Comparison of ENCODE assay signal across 8 cellular contexts in the genomic region with DNA sequence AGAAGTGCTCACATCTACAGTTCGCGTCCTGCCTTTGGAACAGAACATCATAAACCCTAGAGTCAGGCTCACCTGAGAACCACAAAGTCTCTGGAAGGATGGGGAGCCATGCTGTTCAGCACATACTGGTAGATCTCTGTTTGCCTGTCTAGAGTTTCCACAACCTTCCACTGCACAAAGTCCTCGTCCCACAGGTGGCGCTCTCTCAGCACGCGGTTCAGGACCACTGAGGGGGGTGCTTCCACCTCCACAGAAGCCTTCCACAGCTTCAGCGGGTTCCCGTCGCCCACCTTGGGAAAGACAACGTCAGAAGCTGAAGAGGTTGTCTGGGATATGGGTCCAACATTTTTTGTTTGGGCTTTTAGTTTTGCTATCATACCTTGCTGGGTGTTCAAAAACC.
DNase-seq lines count a peak whose midpoint lies in the region; ATAC-seq, FAIRE-seq and TF ChIP-seq lines count a peak whose summit lies in the region.
"Had no signal": no experiment of that assay in that cellular context is flagged by ENCODE, and none has a peak within 500 bp of the region (broad histone marks: within the 10 kb centered on the region; RNA-seq: fewer than 3 reads in every experiment).

No MANE protein-coding gene starts in this region.

- H3K27me3 Mint-ChIP-seq in endothelial cell (ENCODE audit: unreplicated experiment), result peaks cover 7% of the 10 kb centered on the region
- H3K27me3 Mint-ChIP-seq in naive thymus-derived CD4-positive, alpha-beta T cell, result peaks cover 0 to 34% (median 24%) of the 10 kb centered on the region in 5 donors

- H3K36me3 Mint-ChIP-seq in endothelial cell (ENCODE audit: low read depth, unreplicated experiment), result peaks cover 65% of the 10 kb centered on the region
- no peaks in the 10 kb centered on the region for H3K36me3 Mint-ChIP-seq in naive thymus-derived CD4-positive, alpha-beta T cell

- H3K27ac ChIP-seq in stomach smooth muscle (ENCODE audit: low read length), result peak overlapping the region; percentile 78
- H3K27ac ChIP-seq in naive thymus-derived CD4-positive, alpha-beta T cell (ENCODE audit: low read depth, low read length), result no peak overlapping the region

- peak; percentile 91 for FAIRE-seq in GM18507 (lab: Jason Lieb, UNC)

- ATAC-seq in HG03432 (IDR thresholded peaks at IDR 0.05; ENCODE audit: unreplicated experiment), result peak; percentile 27
- no peak for ATAC-seq in naive thymus-derived CD4-positive, alpha-beta T cell

- peaks cover 72% of the 10 kb centered on the region for H3K4me1 ChIP-seq in stomach smooth muscle (ENCODE audit: control insufficient read depth, insufficient read depth, low read length)
- H3K4me1 ChIP-seq in naive thymus-derived CD4-positive, alpha-beta T cell (ENCODE audit: control insufficient read depth in 2 of 2, insufficient read depth in 2 of 2, low read length in 2 of 2), result no peaks in the 10 kb centered on the region

- no peak overlapping the region for H3K4me3 ChIP-seq in stomach smooth muscle (ENCODE audit: low read length in 2 of 2)
- no peak overlapping the region for H3K4me3 ChIP-seq in naive thymus-derived CD4-positive, alpha-beta T cell (ENCODE audit: low read length)

- peak overlapping the region in 1 of 2 donors; percentile 31 for H3K9ac ChIP-seq in stomach smooth muscle (ENCODE audit: low read length in 2 of 2)

- H3K9me3 Mint-ChIP-seq in endothelial cell (ENCODE audit: unreplicated experiment), result no peaks in the 10 kb centered on the region
- H3K9me3 Mint-ChIP-seq in naive thymus-derived CD4-positive, alpha-beta T cell, result peaks cover 0 to 2% (median 0%) of the 10 kb centered on the region in 11 donors

- TF ChIP-seq CTCF in endothelial cell (IDR thresholded peaks at IDR 0.05; ENCODE audit: unreplicated experiment), result peak; percentile 45

- no peak overlapping the region for H3K27ac Mint-ChIP-seq in endothelial cell (ENCODE audit: unreplicated experiment)
- no peak overlapping the region for H3K27ac Mint-ChIP-seq in naive thymus-derived CD4-positive, alpha-beta T cell

- H3K4me1 Mint-ChIP-seq in endothelial cell (ENCODE audit: unreplicated experiment), result peaks cover 2% of the 10 kb centered on the region
- H3K4me1 Mint-ChIP-seq in naive thymus-derived CD4-positive, alpha-beta T cell, result peaks cover 0 to 3% (median 0%) of the 10 kb centered on the region in 7 donors

- no peaks in the 10 kb centered on the region for H3K9me3 ChIP-seq in stomach smooth muscle (ENCODE audit: control insufficient read depth in 2 of 2, low read length in 2 of 2)
- H3K9me3 ChIP-seq in naive thymus-derived CD4-positive, alpha-beta T cell (ENCODE audit: control insufficient read depth in 2 of 3, low read length in 3 of 3), result no peaks in the 10 kb centered on the region

- peaks cover 36 to 44% of the 10 kb centered on the region in 2 donors for H3K36me3 ChIP-seq in stomach smooth muscle (ENCODE audit: control insufficient read depth in 2 of 2, insufficient read depth in 2 of 2, low read length in 2 of 2)
- H3K36me3 ChIP-seq in naive thymus-derived CD4-positive, alpha-beta T cell (ENCODE audit: control insufficient read depth in 2 of 3, insufficient read depth in 3 of 3, low read length in 3 of 3), result no peaks in the 10 kb centered on the region

- DNase-seq in GM18507 (ENCODE audit: extremely low spot score, insufficient read length, low read depth), result no peak
- DNase-seq in endothelial cell (ENCODE audit: low spot score), result peak; percentile 54
- DNase-seq in naive thymus-derived CD4-positive, alpha-beta T cell, result no peak
- DNase-seq in NCI-H146 treated with DMSO at 0.1 percent for 48 hours (lab: John Stamatoyannopoulos, UW; ENCODE audit: unreplicated experiment), result no peak
- no peak for DNase-seq in amygdala (lab: John Stamatoyannopoulos, UW)
- DNase-seq: retina had no signal

- POLR2A ChIA-PET in naive thymus-derived CD4-positive, alpha-beta T cell (lab: Charles Lee), result no interaction called here

- CTCF ChIA-PET in naive thymus-derived CD4-positive, alpha-beta T cell (lab: Charles Lee), result no interaction called here

- no peaks in the 10 kb centered on the region for H3K27me3 ChIP-seq in stomach smooth muscle (ENCODE audit: control insufficient read depth in 1 of 2, insufficient read depth in 2 of 2, low read length in 2 of 2)
- no peaks in the 10 kb centered on the region for H3K27me3 ChIP-seq in naive thymus-derived CD4-positive, alpha-beta T cell (ENCODE audit: control insufficient read depth in 2 of 2, insufficient read depth in 2 of 2, low read length in 2 of 2)

- intact Hi-C loops in naive thymus-derived CD4-positive, alpha-beta T cell (cut with micrococcal nuclease), result no loop called here

- H3K4me3 Mint-ChIP-seq in endothelial cell (ENCODE audit: unreplicated experiment), result no peak overlapping the region
- no peak overlapping the region for H3K4me3 Mint-ChIP-seq in naive thymus-derived CD4-positive, alpha-beta T cell
